Comparison of ENCODE assay signal across 23 cellular contexts in genomic region chr6:155701342-155701741, GRCh38.
"Had no signal": no experiment of that assay in that cellular context is flagged by ENCODE, and none has a peak within 500 bp of the region (broad histone marks: within the 10 kb centered on the region; RNA-seq: fewer than 3 reads in every experiment).

No MANE protein-coding gene starts in this region.

- H3K4me1 Mint-ChIP-seq: IgD-negative memory B cell had no signal

- H3K27me3 ChIP-seq: SJSA1 had no signal

- H3K4me3 Mint-ChIP-seq: IgD-negative memory B cell had no signal

- H3K4me2 ChIP-seq: KMS-11 had no signal

- H3K36me3 ChIP-seq: SJSA1 had no signal

- H3K36me3 Mint-ChIP-seq: IgD-negative memory B cell had no signal

- ATAC-seq: HepG2, K562 had no signal

- H3K27ac ChIP-seq: KMS-11, SJSA1, SK-N-MC had no signal

- DNase-seq: Kasumi-1, MV-4-11, NCI-H1048, NCI-H1105 treated with DMSO at 0.1 percent for 48 hours, NCI-H1417 treated with DMSO at 0.1 percent for 48 hours, NCI-H146, NCI-H1694 treated with DMSO at 0.1 percent for 48 hours, NCI-H1930, NCI-H2081, NCI-H2107, NCI-H2227 treated with DMSO at 0.1 percent for 48 hours, NCI-H524, NCI-H526 treated with DMSO at 0.1 percent for 48 hours, NCI-H774, Right ventricle myocardium superior, RPMI8226, SIG-M5 had no signal

- H3K27ac Mint-ChIP-seq: IgD-negative memory B cell had no signal

- H3K4me1 ChIP-seq: SJSA1 had no signal

- H3K4me3 ChIP-seq: K562, SJSA1, SK-N-MC had no signal
